26 cellular contexts compared by ENCODE assay signal in the genomic region with DNA sequence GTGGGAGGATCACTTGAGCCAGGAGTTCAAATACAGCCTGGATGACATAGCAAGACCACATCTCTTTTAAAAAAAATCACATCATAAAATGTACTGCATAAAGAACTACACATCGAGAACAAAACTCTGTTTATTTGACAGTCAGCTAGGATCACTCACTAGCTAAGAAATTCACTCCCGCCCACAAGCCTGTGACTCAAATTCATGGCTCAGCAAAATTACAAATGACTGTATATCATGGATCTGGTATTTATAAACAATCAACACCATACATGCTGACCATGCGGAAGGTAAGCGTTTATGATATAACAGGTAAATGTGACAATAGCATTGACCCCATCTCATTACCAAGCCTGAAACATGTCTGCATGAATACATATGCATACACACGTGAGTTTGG.
A peak's percentile ranks its signal among the peaks of the same experiment; 100 is the strongest.
DNase-seq lines count a peak whose midpoint lies in the region; ATAC-seq and TF ChIP-seq lines count a peak whose summit lies in the region.
"Had no signal": no experiment of that assay in that cellular context is flagged by ENCODE, and none has a peak within 500 bp of the region (broad histone marks: within the 10 kb centered on the region; RNA-seq: fewer than 3 reads in every experiment).

No MANE protein-coding gene starts in this region.

- peak overlapping the region; percentile 54 for H3K4me2 ChIP-seq in GM23248 (ENCODE audit: unreplicated experiment)
- peak overlapping the region; percentile 7 for H3K4me2 ChIP-seq in osteoblast (ENCODE audit: insufficient read depth, low read length)
- H3K4me2 ChIP-seq: hepatocyte, neural progenitor cell, smooth muscle cell had no signal

- peak; percentile 41 to 43 for DNase-seq in activated T-cell treated with anti-CD3 and anti-CD28 coated beads, Interleukin-2, amount 50 U/mL, for 72 hours
- DNase-seq in activated T-cell treated with anti-CD3 and anti-CD28 coated beads, Interleukin-2, amount 50 U/mL, for 24 hours: no peak
- DNase-seq in GM23248 (peak; percentile 82), choroid plexus epithelial cell (ENCODE audit: low read depth) (peak; percentile 45), osteoblast (ENCODE audit: insufficient read length, low spot score, missing footprints) (no peak), HPDE6-E6E7 (ENCODE audit: extremely low spot score) (no peak)
- DNase-seq in naive thymus-derived CD4-positive, alpha-beta T cell: no peak
- DNase-seq: activated T-cell treated with anti-CD3 and anti-CD28 coated beads, Interleukin-2, amount 50 U/mL, for 1 hour; body of pancreas; colonic mucosa; endodermal cell; GOT3; KG1; NCI-H1694 treated with DMSO at 0.1 percent for 48 hours; NCI-H774; Right ventricle myocardium superior; substantia nigra; T-cell had no signal

- H3K4me3 Mint-ChIP-seq in activated T-cell treated with anti-CD3 and anti-CD28 coated beads, Interleukin-2, amount 50 U/mL, for 72 hours: no peak overlapping the region
- no peak overlapping the region for H3K4me3 Mint-ChIP-seq in activated T-cell treated with anti-CD3 and anti-CD28 coated beads, Interleukin-2, amount 50 U/mL, for 24 hours
- H3K4me3 Mint-ChIP-seq in naive thymus-derived CD4-positive, alpha-beta T cell: no peak overlapping the region
- H3K4me3 Mint-ChIP-seq: endodermal cell, neural progenitor cell, T-cell had no signal

- H3F3A ChIP-seq in GM23248 (ENCODE audit: insufficient read depth): peaks cover 6% of the 10 kb centered on the region; the same call in 1 of the 2 replicates

- in situ Hi-C loops in GM23248 (cut with MboI): no loop called here

- no peak overlapping the region for H2AFZ ChIP-seq in GM23248
- no peak overlapping the region for H2AFZ ChIP-seq in osteoblast (ENCODE audit: low read length)
- H2AFZ ChIP-seq: hepatocyte, neural progenitor cell had no signal

- WGBS in GM23248 (ENCODE audit: low coverage in 1 of 2, low lambda C conversion rate in 2 of 2, missing lambda C conversion rate in 2 of 2), 2 experiments: 30 to 31% methylated on average over 5 of the region's 5 CpGs

- CTCF ChIA-PET in naive thymus-derived CD4-positive, alpha-beta T cell (lab: Charles Lee): interaction anchor here (0.6 kb wide), 1 partner anchor 64 kb away, joined by 3 read pairs; no protein-coding TSS in a partner anchor

- 0 out of 2 replicates have a peak overlapping the region, but pooled peaks have one; percentile 12 for H3K9ac ChIP-seq in GM23248
- H3K9ac ChIP-seq: neural progenitor cell had no signal

- peaks cover 11% of the 10 kb centered on the region for H3K4me1 ChIP-seq in GM23248 (ENCODE audit: insufficient read depth)
- H3K4me1 ChIP-seq in osteoblast (ENCODE audit: insufficient read depth, low read length): peaks cover 7% of the 10 kb centered on the region
- peaks cover 10 to 17% of the 10 kb centered on the region in 2 donors for H3K4me1 ChIP-seq in naive thymus-derived CD4-positive, alpha-beta T cell (ENCODE audit: control insufficient read depth in 2 of 2, insufficient read depth in 2 of 2, low read length in 2 of 2)
- H3K4me1 ChIP-seq: body of pancreas, colonic mucosa, foreskin keratinocyte, neural progenitor cell had no signal

- H3K4me3 ChIP-seq in GM23248: no peak overlapping the region
- no peak overlapping the region for H3K4me3 ChIP-seq in choroid plexus epithelial cell (ENCODE audit: low read depth, low read length)
- H3K4me3 ChIP-seq in osteoblast (ENCODE audit: insufficient read depth, low read length): no peak overlapping the region
- no peak overlapping the region for H3K4me3 ChIP-seq in naive thymus-derived CD4-positive, alpha-beta T cell (ENCODE audit: low read length)
- H3K4me3 ChIP-seq: body of pancreas, colonic mucosa, GM12878, hepatocyte, neural progenitor cell, smooth muscle cell had no signal

- H3K4me1 Mint-ChIP-seq in activated T-cell treated with anti-CD3 and anti-CD28 coated beads, Interleukin-2, amount 50 U/mL, for 72 hours (ENCODE audit: low read depth): peaks cover 72% of the 10 kb centered on the region
- peaks cover 55% of the 10 kb centered on the region for H3K4me1 Mint-ChIP-seq in activated T-cell treated with anti-CD3 and anti-CD28 coated beads, Interleukin-2, amount 50 U/mL, for 24 hours (ENCODE audit: low read depth)
- peaks cover 18 to 55% (median 39%) of the 10 kb centered on the region in 7 donors for H3K4me1 Mint-ChIP-seq in naive thymus-derived CD4-positive, alpha-beta T cell
- H3K4me1 Mint-ChIP-seq: endodermal cell, neural progenitor cell had no signal

- peaks cover 2 to 30% of the 10 kb centered on the region in 2 donors for H3K36me3 Mint-ChIP-seq in activated T-cell treated with anti-CD3 and anti-CD28 coated beads, Interleukin-2, amount 50 U/mL, for 72 hours (ENCODE audit: insufficient read depth in 2 of 2)
- H3K36me3 Mint-ChIP-seq in activated T-cell treated with anti-CD3 and anti-CD28 coated beads, Interleukin-2, amount 50 U/mL, for 24 hours (ENCODE audit: low read depth): no peaks in the 10 kb centered on the region
- H3K36me3 Mint-ChIP-seq in naive thymus-derived CD4-positive, alpha-beta T cell: peaks cover 0 to 23% (median 7%) of the 10 kb centered on the region in 5 donors
- H3K36me3 Mint-ChIP-seq: neural progenitor cell, T-cell had no signal

- H3K27ac Mint-ChIP-seq in activated T-cell treated with anti-CD3 and anti-CD28 coated beads, Interleukin-2, amount 50 U/mL, for 72 hours: no peak overlapping the region
- no peak overlapping the region for H3K27ac Mint-ChIP-seq in activated T-cell treated with anti-CD3 and anti-CD28 coated beads, Interleukin-2, amount 50 U/mL, for 24 hours
- H3K27ac Mint-ChIP-seq in naive thymus-derived CD4-positive, alpha-beta T cell: no peak overlapping the region
- H3K27ac Mint-ChIP-seq: activated naive CD4-positive, alpha-beta T cell treated with anti-CD3 and anti-CD28 coated beads, Interleukin-2, amount 50 U/mL, for 72 hours; endodermal cell; neural progenitor cell; T-cell had no signal

- H3K9me3 Mint-ChIP-seq in activated T-cell treated with anti-CD3 and anti-CD28 coated beads, Interleukin-2, amount 50 U/mL, for 72 hours: peaks cover 14% of the 10 kb centered on the region in 2 donors
- H3K9me3 Mint-ChIP-seq in activated T-cell treated with anti-CD3 and anti-CD28 coated beads, Interleukin-2, amount 50 U/mL, for 24 hours: peaks cover 14% of the 10 kb centered on the region
- peaks cover 2 to 23% (median 8%) of the 10 kb centered on the region in 11 donors for H3K9me3 Mint-ChIP-seq in naive thymus-derived CD4-positive, alpha-beta T cell

- no peaks in the 10 kb centered on the region for H3K36me3 ChIP-seq in GM23248 (ENCODE audit: low read depth)
- H3K36me3 ChIP-seq in osteoblast (ENCODE audit: insufficient read depth, low read length): no peaks in the 10 kb centered on the region
- no peaks in the 10 kb centered on the region for H3K36me3 ChIP-seq in naive thymus-derived CD4-positive, alpha-beta T cell (ENCODE audit: control insufficient read depth in 2 of 3, insufficient read depth in 3 of 3, low read length in 3 of 3)
- H3K36me3 ChIP-seq: colonic mucosa, neural progenitor cell had no signal

- H4K20me1 ChIP-seq in GM23248 (ENCODE audit: insufficient read depth) (no peaks in the 10 kb centered on the region), osteoblast (ENCODE audit: insufficient read depth, low read length) (no peaks in the 10 kb centered on the region)

- H3K79me2 ChIP-seq in GM23248 (ENCODE audit: insufficient read depth) (no peaks in the 10 kb centered on the region), osteoblast (ENCODE audit: insufficient read depth, low read length) (no peaks in the 10 kb centered on the region)
- H3K79me2 ChIP-seq: hepatocyte had no signal

- POLR2A ChIA-PET in naive thymus-derived CD4-positive, alpha-beta T cell (lab: Charles Lee): interaction anchor here (0.7 to 1.2 kb wide), 3 partner anchors 17 to 30 kb away, joined by 3 to 6 read pairs (median 3); no protein-coding TSS in a partner anchor

- H3K9me2 ChIP-seq in GM23248 (ENCODE audit: insufficient read depth): no peaks in the 10 kb centered on the region

- ATAC-seq in activated T-cell treated with anti-CD3 and anti-CD28 coated beads, Interleukin-2, amount 50 U/mL, for 72 hours (replicated peaks in 1 of 2): peak in 1 of 2 donors; percentile 18
- no peak for ATAC-seq in naive thymus-derived CD4-positive, alpha-beta T cell
- ATAC-seq in HG02763 (IDR thresholded peaks at IDR 0.05; ENCODE audit: unreplicated experiment): no peak
- ATAC-seq: activated naive CD4-positive, alpha-beta T cell treated with anti-CD3 and anti-CD28 coated beads, Interleukin-2, amount 50 U/mL, for 72 hours; body of pancreas; foreskin keratinocyte; GM12878; T-cell had no signal

- intact Hi-C loops in naive thymus-derived CD4-positive, alpha-beta T cell (cut with micrococcal nuclease): no loop called here

- TF ChIP-seq CTCF in choroid plexus epithelial cell (conservative IDR thresholded peaks at IDR 0.05; ENCODE audit: low read depth, low read length) (no peak), osteoblast (IDR thresholded peaks at IDR 0.05; ENCODE audit: extremely low read depth, low read depth, low read length) (no peak)

- H3K27ac ChIP-seq in GM23248 (no peak overlapping the region), osteoblast (ENCODE audit: low read depth, low read length) (no peak overlapping the region)
- no peak overlapping the region for H3K27ac ChIP-seq in naive thymus-derived CD4-positive, alpha-beta T cell (ENCODE audit: low read depth, low read length)
- H3K27ac ChIP-seq: body of pancreas, C4-2B, colonic mucosa, foreskin keratinocyte, hepatocyte, neural progenitor cell had no signal

- no peaks in the 10 kb centered on the region for H3K9me3 ChIP-seq in GM23248 (ENCODE audit: low read depth)
- H3K9me3 ChIP-seq in osteoblast (ENCODE audit: low read depth, low read length): no peaks in the 10 kb centered on the region
- no peaks in the 10 kb centered on the region for H3K9me3 ChIP-seq in naive thymus-derived CD4-positive, alpha-beta T cell (ENCODE audit: control insufficient read depth in 2 of 3, low read length in 3 of 3)
- H3K9me3 ChIP-seq: body of pancreas, colonic mucosa had no signal

- H3K27me3 ChIP-seq in GM23248 (replicated peaks; ENCODE audit: insufficient read depth): no peaks in the 10 kb centered on the region
- no peaks in the 10 kb centered on the region for H3K27me3 ChIP-seq in osteoblast (ENCODE audit: insufficient read depth, low read length)
- H3K27me3 ChIP-seq in naive thymus-derived CD4-positive, alpha-beta T cell (ENCODE audit: control insufficient read depth in 2 of 2, insufficient read depth in 2 of 2, low read length in 2 of 2): no peaks in the 10 kb centered on the region
- H3K27me3 ChIP-seq: body of pancreas, colonic mucosa, foreskin keratinocyte, hepatocyte, neural progenitor cell had no signal

- no peaks in the 10 kb centered on the region for H3K27me3 Mint-ChIP-seq in activated T-cell treated with anti-CD3 and anti-CD28 coated beads, Interleukin-2, amount 50 U/mL, for 72 hours (ENCODE audit: low read depth)
- no peaks in the 10 kb centered on the region for H3K27me3 Mint-ChIP-seq in activated T-cell treated with anti-CD3 and anti-CD28 coated beads, Interleukin-2, amount 50 U/mL, for 24 hours
- no peaks in the 10 kb centered on the region for H3K27me3 Mint-ChIP-seq in naive thymus-derived CD4-positive, alpha-beta T cell
- H3K27me3 Mint-ChIP-seq: T-cell had no signal

Comparison
In these comparisons a context has a peak if more than half of its experiments do, and no peak if none do; other contexts are left out.
1. DNase-seq: peak in activated T-cell treated with anti-CD3 and anti-CD28 coated beads, Interleukin-2, amount 50 U/mL, for 72 hours (2 of 2), GM23248 (single experiment) and choroid plexus epithelial cell (single experiment); none in activated T-cell treated with anti-CD3 and anti-CD28 coated beads, Interleukin-2, amount 50 U/mL, for 24 hours (single experiment), osteoblast (single experiment), naive thymus-derived CD4-positive, alpha-beta T cell (0 of 9) and HPDE6-E6E7 (single experiment).